Comparison of ENCODE assay signal across 11 cellular contexts in the genomic region with DNA sequence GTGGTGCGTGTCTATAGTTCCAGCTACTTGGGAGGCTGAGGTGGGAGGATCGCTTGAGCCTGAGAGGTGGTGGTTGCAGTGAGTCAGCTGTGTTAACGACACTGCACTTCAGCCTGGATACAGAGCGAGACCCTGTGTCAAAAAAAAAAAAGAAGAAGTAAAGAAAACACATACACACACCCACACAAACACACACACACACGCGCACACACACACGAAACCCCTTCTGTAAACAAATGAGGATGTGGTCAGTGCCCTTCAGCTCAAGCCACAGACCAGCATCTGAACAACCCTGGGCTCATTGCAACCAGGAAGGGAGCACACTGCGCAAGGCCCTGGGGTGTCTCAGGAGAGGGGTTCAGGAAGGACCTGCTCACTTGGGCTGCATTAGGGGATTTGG. TPM values are rescaled to one million over a fixed set of nuclear protein-coding genes. Genes with fewer than 3 reads are reported as not detected.
DNase-seq lines count a peak whose midpoint lies in the region; ATAC-seq and TF ChIP-seq lines count a peak whose summit lies in the region.
"Had no signal": no experiment of that assay in that cellular context is flagged by ENCODE, and none has a peak within 500 bp of the region (broad histone marks: within the 10 kb centered on the region; RNA-seq: fewer than 3 reads in every experiment).

No MANE protein-coding gene starts in this region.

- H3K27me3 ChIP-seq in right atrium auricular region (no peaks in the 10 kb centered on the region), colonic mucosa (no peaks in the 10 kb centered on the region)

- peak overlapping the region; percentile 86 to 94 for H3K27ac ChIP-seq in right atrium auricular region
- H3K27ac ChIP-seq in colonic mucosa, result no peak overlapping the region
- H3K27ac ChIP-seq: coronary artery, neutrophil, SK-N-MC had no signal

- H3K4me1 ChIP-seq in right atrium auricular region (peaks cover 3 to 61% of the 10 kb centered on the region in 2 donors), colonic mucosa (no peaks in the 10 kb centered on the region)

- ATAC-seq in GM21447 (IDR thresholded peaks at IDR 0.05; ENCODE audit: unreplicated experiment) (peak; percentile 66), HG03520 (IDR thresholded peaks at IDR 0.05; ENCODE audit: unreplicated experiment) (peak; percentile 75)

- in situ Hi-C loops in GM13976 (cut with MboI; ENCODE audit: low sequenced_read_pairs, unreplicated experiment), result no loop called here

- TF ChIP-seq CTCF in GM13976 (IDR thresholded peaks at IDR 0.05; ENCODE audit: borderline replicate concordance, control extremely low read depth, extremely low read depth, insufficient read depth, missing control alignments) (no peak), right atrium auricular region (IDR thresholded peaks at IDR 0.05) (no peak), colonic mucosa (IDR thresholded peaks at IDR 0.05) (no peak)

- H3K9ac ChIP-seq in colonic mucosa (ENCODE audit: low read depth in 2 of 2, low read length in 2 of 2), result no peak overlapping the region

- no peaks in the 10 kb centered on the region for H3K9me3 ChIP-seq in right atrium auricular region
- H3K9me3 ChIP-seq in colonic mucosa, result no peaks in the 10 kb centered on the region
- H3K9me3 ChIP-seq: neutrophil had no signal

- intact Hi-C loops in colonic mucosa (cut with DNase I), result no loop called here

- H3K36me3 ChIP-seq in right atrium auricular region, result no peaks in the 10 kb centered on the region
- no peaks in the 10 kb centered on the region for H3K36me3 ChIP-seq in colonic mucosa
- H3K36me3 ChIP-seq: neutrophil had no signal

- DNase-seq in GM13976 (ENCODE audit: low spot score) (peak; percentile 57), right atrium auricular region (ENCODE audit: low spot score) (no peak), DMS153 (lab: John Stamatoyannopoulos, UW) (no peak), SW 1271 (lab: John Stamatoyannopoulos, UW) (no peak), colonic mucosa (no peak)
- no peak for DNase-seq in effector CD8-positive, alpha-beta T cell (lab: John Stamatoyannopoulos, UW)

- H3K4me3 ChIP-seq in right atrium auricular region, result no peak overlapping the region
- H3K4me3 ChIP-seq in colonic mucosa, result no peak overlapping the region
- H3K4me3 ChIP-seq: coronary artery, SK-N-MC had no signal

RNA-seq across cellular contexts. Expression of a gene that starts 47.9 kb away (rescaled TPM):
- total RNA-seq in right atrium auricular region (under 1 TPM; 0.30 to 0.94 TPM), colonic mucosa (under 1 TPM; 0.22 to 0.90 TPM)

RNA-seq across cellular contexts. Expression of a gene that starts 51.3 kb away (rescaled TPM):
- 10 to 100 TPM; 89.0 to 94.4 TPM for total RNA-seq in right atrium auricular region
- 100 to 1,000 TPM; 180 to 347 TPM for total RNA-seq in colonic mucosa
